ENCODE assay signal across 1 cellular context in genomic region chr6:56551409-56552120, GRCh38.
TF ChIP-seq lines count a peak whose summit lies in the region.

No MANE protein-coding gene starts in this region.

TF ChIP-seq in HEK293, 187 proteins besides CTCF, POLR2A, EP300 and RAD21 (continued from another document and continues in another):
- TF ChIP-seq, protein P1, sequence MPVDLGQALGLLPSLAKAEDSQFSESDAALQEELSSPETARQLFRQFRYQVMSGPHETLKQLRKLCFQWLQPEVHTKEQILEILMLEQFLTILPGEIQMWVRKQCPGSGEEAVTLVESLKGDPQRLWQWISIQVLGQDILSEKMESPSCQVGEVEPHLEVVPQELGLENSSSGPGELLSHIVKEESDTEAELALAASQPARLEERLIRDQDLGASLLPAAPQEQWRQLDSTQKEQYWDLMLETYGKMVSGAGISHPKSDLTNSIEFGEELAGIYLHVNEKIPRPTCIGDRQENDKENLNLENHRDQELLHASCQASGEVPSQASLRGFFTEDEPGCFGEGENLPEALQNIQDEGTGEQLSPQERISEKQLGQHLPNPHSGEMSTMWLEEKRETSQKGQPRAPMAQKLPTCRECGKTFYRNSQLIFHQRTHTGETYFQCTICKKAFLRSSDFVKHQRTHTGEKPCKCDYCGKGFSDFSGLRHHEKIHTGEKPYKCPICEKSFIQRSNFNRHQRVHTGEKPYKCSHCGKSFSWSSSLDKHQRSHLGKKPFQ (tag by site-specific recombination; IDR thresholded peaks at IDR 0.05) = no peak
- TF ChIP-seq ZNF501 (tag by site-specific recombination; IDR thresholded peaks at IDR 0.05) = no peak
- no peak for TF ChIP-seq ZSCAN4 (tag by site-specific recombination; IDR thresholded peaks at IDR 0.05)
- TF ChIP-seq ZNF513 (tag by site-specific recombination; IDR thresholded peaks at IDR 0.05) = no peak
- no peak for TF ChIP-seq ZNF791 (tag by site-specific recombination; IDR thresholded peaks at IDR 0.05)
- no peak for TF ChIP-seq YY2 (tag by site-specific recombination; IDR thresholded peaks at IDR 0.05)
- no peak for TF ChIP-seq HOXD13 (CRISPR knock-in tag; IDR thresholded peaks at IDR 0.05; ENCODE audit: borderline replicate concordance)
- no peak for TF ChIP-seq ZNF658 (tag by site-specific recombination; IDR thresholded peaks at IDR 0.05)
- no peak for TF ChIP-seq ZNF138 (tag by site-specific recombination; IDR thresholded peaks at IDR 0.05; ENCODE audit: borderline replicate concordance)
- TF ChIP-seq ZEB2 (tag by site-specific recombination; IDR thresholded peaks at IDR 0.05) = no peak; the same call in none of the 2 replicates
- no peak for TF ChIP-seq ZNF544 (tag by site-specific recombination; IDR thresholded peaks at IDR 0.05)
- TF ChIP-seq ZNF777 (tag by site-specific recombination; IDR thresholded peaks at IDR 0.05; ENCODE audit: borderline replicate concordance) = no peak
- peak; percentile 21; the same call in 1 of the 2 replicates for TF ChIP-seq SP7 (tag by site-specific recombination; IDR thresholded peaks at IDR 0.05)
- no peak for TF ChIP-seq ZNF48 (tag by site-specific recombination; IDR thresholded peaks at IDR 0.05)
- no peak for TF ChIP-seq ZNF140 (tag by site-specific recombination; IDR thresholded peaks at IDR 0.05)
- no peak for TF ChIP-seq ZNF426 (tag by site-specific recombination; IDR thresholded peaks at IDR 0.05)
- no peak for TF ChIP-seq ZNF223 (tag by site-specific recombination; IDR thresholded peaks at IDR 0.05)
- TF ChIP-seq ZNF654 (tag by site-specific recombination; IDR thresholded peaks at IDR 0.05; ENCODE audit: low read depth) = no peak
- TF ChIP-seq, protein P2, sequence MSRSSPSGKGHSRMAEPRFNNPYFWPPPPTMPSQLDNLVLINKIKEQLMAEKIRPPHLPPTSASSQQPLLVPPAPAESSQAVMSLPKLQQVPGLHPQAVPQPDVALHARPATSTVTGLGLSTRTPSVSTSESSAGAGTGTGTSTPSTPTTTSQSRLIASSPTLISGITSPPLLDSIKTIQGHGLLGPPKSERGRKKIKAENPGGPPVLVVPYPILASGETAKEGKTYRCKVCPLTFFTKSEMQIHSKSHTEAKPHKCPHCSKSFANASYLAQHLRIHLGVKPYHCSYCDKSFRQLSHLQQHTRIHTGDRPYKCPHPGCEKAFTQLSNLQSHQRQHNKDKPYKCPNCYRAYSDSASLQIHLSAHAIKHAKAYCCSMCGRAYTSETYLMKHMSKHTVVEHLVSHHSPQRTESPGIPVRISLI (tag by site-specific recombination; IDR thresholded peaks at IDR 0.05) = 0 out of 2 replicates have a peak, but pooled peaks have one; percentile 22
- peak; percentile 70; the same call in 1 of the 2 replicates for TF ChIP-seq MZF1 (tag by site-specific recombination; IDR thresholded peaks at IDR 0.05; ENCODE audit: borderline replicate concordance)
- no peak for TF ChIP-seq ZNF670 (tag by site-specific recombination; IDR thresholded peaks at IDR 0.05; ENCODE audit: low read depth)
- TF ChIP-seq ZNF121 (tag by site-specific recombination; IDR thresholded peaks at IDR 0.05) = no peak
- TF ChIP-seq ZFP69B (tag by site-specific recombination; IDR thresholded peaks at IDR 0.05) = 0 out of 2 replicates have a peak, but pooled peaks have one; percentile 17
- TF ChIP-seq FEZF1 (tag by site-specific recombination; IDR thresholded peaks at IDR 0.05) = no peak
- no peak for TF ChIP-seq ZFP37 (tag by site-specific recombination; IDR thresholded peaks at IDR 0.05)
- TF ChIP-seq, protein P3, sequence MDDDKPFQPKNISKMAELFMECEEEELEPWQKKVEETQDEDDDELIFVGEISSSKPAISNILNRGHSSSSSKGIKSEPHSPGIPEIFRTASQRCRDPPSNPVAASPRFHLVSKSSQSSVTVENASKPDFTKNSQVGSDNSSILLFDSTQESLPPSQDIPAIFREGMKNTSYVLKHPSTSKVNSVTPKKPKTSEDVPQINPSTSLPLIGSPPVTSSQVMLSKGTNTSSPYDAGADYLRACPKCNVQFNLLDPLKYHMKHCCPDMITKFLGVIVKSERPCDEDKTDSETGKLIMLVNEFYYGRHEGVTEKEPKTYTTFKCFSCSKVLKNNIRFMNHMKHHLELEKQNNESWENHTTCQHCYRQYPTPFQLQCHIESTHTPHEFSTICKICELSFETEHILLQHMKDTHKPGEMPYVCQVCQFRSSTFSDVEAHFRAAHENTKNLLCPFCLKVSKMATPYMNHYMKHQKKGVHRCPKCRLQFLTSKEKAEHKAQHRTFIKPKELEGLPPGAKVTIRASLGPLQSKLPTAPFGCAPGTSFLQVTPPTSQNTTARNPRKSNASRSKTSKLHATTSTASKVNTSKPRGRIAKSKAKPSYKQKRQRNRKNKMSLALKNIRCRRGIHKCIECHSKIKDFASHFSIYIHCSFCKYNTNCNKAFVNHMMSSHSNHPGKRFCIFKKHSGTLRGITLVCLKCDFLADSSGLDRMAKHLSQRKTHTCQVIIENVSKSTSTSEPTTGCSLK (tag by site-specific recombination; IDR thresholded peaks at IDR 0.05) = no peak
- TF ChIP-seq, protein P4, sequence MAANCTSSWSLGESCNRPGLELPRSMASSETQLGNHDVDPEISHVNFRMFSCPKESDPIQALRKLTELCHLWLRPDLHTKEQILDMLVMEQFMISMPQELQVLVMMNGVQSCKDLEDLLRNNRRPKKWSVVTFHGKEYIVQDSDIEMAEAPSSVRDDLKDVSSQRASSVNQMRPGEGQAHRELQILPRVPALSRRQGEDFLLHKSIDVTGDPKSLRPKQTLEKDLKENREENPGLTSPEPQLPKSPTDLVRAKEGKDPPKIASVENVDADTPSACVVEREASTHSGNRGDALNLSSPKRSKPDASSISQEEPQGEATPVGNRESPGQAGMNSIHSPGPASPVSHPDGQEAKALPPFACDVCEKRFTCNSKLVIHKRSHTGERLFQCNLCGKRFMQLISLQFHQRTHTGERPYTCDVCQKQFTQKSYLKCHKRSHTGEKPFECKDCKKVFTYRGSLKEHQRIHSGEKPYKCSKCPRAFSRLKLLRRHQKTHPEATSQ (tag by site-specific recombination; IDR thresholded peaks at IDR 0.05) = no peak
- TF ChIP-seq ZNF596 (tag by site-specific recombination; IDR thresholded peaks at IDR 0.05) = no peak
- no peak for TF ChIP-seq ZNF324 (tag by site-specific recombination; IDR thresholded peaks at IDR 0.05)
- TF ChIP-seq RBAK (tag by site-specific recombination; IDR thresholded peaks at IDR 0.05) = no peak
- TF ChIP-seq KLF16 (tag by site-specific recombination; IDR thresholded peaks at IDR 0.05) = no peak
- TF ChIP-seq ZNF37A (tag by site-specific recombination; IDR thresholded peaks at IDR 0.05) = no peak
- TF ChIP-seq ZNF23 (tag by site-specific recombination; IDR thresholded peaks at IDR 0.05; ENCODE audit: borderline replicate concordance) = no peak
- TF ChIP-seq ZNF76 (tag by site-specific recombination; IDR thresholded peaks at IDR 0.05; ENCODE audit: borderline replicate concordance, low read depth) = no peak
- TF ChIP-seq ZBTB48 (tag by site-specific recombination; IDR thresholded peaks at IDR 0.05) = no peak
- no peak for TF ChIP-seq BCL11A (tag by site-specific recombination; IDR thresholded peaks at IDR 0.05; ENCODE audit: low read depth)
- TF ChIP-seq GLIS1 (tag by site-specific recombination; IDR thresholded peaks at IDR 0.05) = peak; percentile 75
- no peak for TF ChIP-seq SP3 (tag by site-specific recombination; IDR thresholded peaks at IDR 0.05)
- TF ChIP-seq REPIN1 (tag by site-specific recombination; IDR thresholded peaks at IDR 0.05; ENCODE audit: low read depth) = no peak
- TF ChIP-seq GLI2 (tag by site-specific recombination; IDR thresholded peaks at IDR 0.05; ENCODE audit: borderline replicate concordance, low read depth) = no peak
- 0 out of 2 replicates have a peak, but pooled peaks have one; percentile 45 for TF ChIP-seq GLIS2 (tag by site-specific recombination; IDR thresholded peaks at IDR 0.05)
- no peak for TF ChIP-seq ZNF677 (tag by site-specific recombination; IDR thresholded peaks at IDR 0.05)
- TF ChIP-seq ZXDB (tag by site-specific recombination; IDR thresholded peaks at IDR 0.05) = peak; percentile 5; the same call in 1 of the 2 replicates
- TF ChIP-seq GFI1B (tag by site-specific recombination; IDR thresholded peaks at IDR 0.05) = no peak
- TF ChIP-seq HOXA7 (CRISPR knock-in tag; IDR thresholded peaks at IDR 0.05; ENCODE audit: borderline replicate concordance) = no peak
- peak; percentile 38; the same call in 1 of the 2 replicates for TF ChIP-seq ZBTB8A (tag by site-specific recombination; IDR thresholded peaks at IDR 0.05)
- no peak for TF ChIP-seq KLF7 (tag by site-specific recombination; IDR thresholded peaks at IDR 0.05; ENCODE audit: borderline replicate concordance)
- no peak for TF ChIP-seq PRDM1 (tag by site-specific recombination; IDR thresholded peaks at IDR 0.05)
- TF ChIP-seq, protein P5, sequence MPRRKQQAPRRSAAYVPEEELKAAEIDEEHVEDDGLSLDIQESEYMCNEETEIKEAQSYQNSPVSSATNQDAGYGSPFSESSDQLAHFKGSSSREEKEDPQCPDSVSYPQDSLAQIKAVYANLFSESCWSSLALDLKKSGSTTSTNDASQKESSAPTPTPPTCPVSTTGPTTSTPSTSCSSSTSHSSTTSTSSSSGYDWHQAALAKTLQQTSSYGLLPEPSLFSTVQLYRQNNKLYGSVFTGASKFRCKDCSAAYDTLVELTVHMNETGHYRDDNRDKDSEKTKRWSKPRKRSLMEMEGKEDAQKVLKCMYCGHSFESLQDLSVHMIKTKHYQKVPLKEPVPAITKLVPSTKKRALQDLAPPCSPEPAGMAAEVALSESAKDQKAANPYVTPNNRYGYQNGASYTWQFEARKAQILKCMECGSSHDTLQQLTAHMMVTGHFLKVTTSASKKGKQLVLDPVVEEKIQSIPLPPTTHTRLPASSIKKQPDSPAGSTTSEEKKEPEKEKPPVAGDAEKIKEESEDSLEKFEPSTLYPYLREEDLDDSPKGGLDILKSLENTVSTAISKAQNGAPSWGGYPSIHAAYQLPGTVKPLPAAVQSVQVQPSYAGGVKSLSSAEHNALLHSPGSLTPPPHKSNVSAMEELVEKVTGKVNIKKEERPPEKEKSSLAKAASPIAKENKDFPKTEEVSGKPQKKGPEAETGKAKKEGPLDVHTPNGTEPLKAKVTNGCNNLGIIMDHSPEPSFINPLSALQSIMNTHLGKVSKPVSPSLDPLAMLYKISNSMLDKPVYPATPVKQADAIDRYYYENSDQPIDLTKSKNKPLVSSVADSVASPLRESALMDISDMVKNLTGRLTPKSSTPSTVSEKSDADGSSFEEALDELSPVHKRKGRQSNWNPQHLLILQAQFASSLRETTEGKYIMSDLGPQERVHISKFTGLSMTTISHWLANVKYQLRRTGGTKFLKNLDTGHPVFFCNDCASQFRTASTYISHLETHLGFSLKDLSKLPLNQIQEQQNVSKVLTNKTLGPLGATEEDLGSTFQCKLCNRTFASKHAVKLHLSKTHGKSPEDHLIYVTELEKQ (tag by site-specific recombination; IDR thresholded peaks at IDR 0.05; ENCODE audit: borderline replicate concordance) = no peak
- TF ChIP-seq, protein P6, sequence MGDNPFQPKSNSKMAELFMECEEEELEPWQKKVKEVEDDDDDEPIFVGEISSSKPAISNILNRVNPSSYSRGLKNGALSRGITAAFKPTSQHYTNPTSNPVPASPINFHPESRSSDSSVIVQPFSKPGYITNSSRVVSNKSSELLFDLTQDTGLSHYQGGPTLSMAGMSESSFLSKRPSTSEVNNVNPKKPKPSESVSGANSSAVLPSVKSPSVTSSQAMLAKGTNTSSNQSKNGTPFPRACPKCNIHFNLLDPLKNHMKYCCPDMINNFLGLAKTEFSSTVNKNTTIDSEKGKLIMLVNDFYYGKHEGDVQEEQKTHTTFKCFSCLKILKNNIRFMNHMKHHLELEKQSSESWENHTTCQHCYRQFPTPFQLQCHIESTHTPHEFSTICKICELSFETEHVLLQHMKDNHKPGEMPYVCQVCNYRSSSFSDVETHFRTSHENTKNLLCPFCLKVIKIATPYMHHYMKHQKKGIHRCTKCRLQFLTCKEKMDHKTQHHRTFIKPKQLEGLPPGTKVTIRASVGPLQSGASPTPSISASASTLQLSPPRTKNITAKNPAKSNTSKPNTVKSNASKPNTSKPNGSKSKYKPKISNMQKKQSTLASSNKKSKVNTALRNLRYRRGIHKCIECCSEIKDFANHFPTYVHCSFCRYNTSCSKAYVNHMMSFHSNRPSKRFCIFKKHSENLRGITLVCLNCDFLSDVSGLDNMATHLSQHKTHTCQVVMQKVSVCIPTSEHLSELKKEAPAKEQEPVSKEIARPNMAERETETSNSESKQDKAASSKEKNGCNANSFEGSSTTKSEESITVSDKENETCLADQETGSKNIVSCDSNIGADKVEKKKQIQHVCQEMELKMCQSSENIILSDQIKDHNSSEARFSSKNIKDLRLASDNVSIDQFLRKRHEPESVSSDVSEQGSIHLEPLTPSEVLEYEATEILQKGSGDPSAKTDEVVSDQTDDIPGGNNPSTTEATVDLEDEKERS (tag by site-specific recombination; IDR thresholded peaks at IDR 0.05) = no peak
- no peak for TF ChIP-seq ZNF416 (tag by site-specific recombination; IDR thresholded peaks at IDR 0.05)
- TF ChIP-seq, protein P7, sequence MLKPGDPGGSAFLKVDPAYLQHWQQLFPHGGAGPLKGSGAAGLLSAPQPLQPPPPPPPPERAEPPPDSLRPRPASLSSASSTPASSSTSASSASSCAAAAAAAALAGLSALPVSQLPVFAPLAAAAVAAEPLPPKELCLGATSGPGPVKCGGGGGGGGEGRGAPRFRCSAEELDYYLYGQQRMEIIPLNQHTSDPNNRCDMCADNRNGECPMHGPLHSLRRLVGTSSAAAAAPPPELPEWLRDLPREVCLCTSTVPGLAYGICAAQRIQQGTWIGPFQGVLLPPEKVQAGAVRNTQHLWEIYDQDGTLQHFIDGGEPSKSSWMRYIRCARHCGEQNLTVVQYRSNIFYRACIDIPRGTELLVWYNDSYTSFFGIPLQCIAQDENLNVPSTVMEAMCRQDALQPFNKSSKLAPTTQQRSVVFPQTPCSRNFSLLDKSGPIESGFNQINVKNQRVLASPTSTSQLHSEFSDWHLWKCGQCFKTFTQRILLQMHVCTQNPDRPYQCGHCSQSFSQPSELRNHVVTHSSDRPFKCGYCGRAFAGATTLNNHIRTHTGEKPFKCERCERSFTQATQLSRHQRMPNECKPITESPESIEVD (tag by site-specific recombination; IDR thresholded peaks at IDR 0.05) = peak; percentile 23; the same call in 1 of the 2 replicates
- TF ChIP-seq SETDB1 (IDR thresholded peaks at IDR 0.05; ENCODE audit: insufficient read length, low read length) = no peak
